Comparison of ENCODE assay signal across 8 cellular contexts in the genomic region with DNA sequence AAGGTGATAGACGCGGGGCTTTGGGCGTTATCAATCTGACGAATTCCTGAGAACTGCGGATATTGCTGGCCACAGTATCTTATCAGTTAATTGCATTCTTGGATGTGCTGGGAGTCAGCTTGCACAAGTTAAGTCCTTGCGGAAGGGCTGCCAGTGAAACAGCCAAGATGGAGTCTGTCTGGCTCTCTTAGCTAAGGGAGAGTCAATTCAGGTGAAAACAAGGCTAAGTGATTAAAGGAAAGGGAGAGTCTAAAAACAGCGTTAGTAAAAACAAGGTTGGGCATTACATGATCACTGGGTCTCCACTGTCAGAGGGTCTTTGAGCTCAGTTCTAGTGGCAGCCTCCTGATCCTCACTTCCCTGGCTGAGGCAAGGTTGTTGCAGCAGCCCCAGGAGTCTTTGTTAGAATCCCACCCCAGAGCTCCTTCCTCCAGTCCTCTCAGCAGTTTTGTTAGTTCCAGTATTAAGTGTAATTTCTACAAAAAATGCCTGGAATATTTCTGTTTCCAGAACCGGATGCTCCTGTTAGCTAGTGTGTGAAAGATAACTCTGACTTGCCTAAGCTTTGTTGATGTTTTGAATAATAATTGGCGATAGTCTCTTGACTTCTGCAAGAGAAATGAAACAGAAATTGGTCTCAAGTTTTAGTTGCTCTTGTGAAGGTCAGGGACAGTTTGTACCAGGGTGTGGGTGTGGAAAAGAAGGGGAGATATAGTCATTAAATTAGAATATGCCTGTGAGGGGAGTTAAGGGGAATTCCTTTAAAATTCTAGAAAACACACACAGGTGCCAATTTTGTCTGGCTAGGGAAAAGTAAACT. TPM values are rescaled to one million over a fixed set of nuclear protein-coding genes. Genes with fewer than 3 reads are reported as not detected.
DNase-seq lines count a peak whose midpoint lies in the region; TF ChIP-seq lines count a peak whose summit lies in the region.

No MANE protein-coding gene starts in this region.

- no peaks in the 10 kb centered on the region for H3K27me3 Mint-ChIP-seq in activated naive CD4-positive, alpha-beta T cell treated with anti-CD3 and anti-CD28 coated beads for 36 hours (ENCODE audit: low read depth)

- peak overlapping the region; percentile 13 for H2AFZ ChIP-seq in neuronal stem cell (ENCODE audit: low read length)

- H3K36me3 Mint-ChIP-seq in activated naive CD4-positive, alpha-beta T cell treated with anti-CD3 and anti-CD28 coated beads for 36 hours (ENCODE audit: low read depth) = peaks cover 53% of the 10 kb centered on the region

- DNase-seq in activated naive CD4-positive, alpha-beta T cell treated with anti-CD3 and anti-CD28 coated beads for 36 hours = no peak
- no peak for DNase-seq in activated naive CD4-positive, alpha-beta T cell treated with anti-CD3 and anti-CD28 coated beads, Interleukin-2, amount 50 U/mL, for 16 hours
- DNase-seq in Jurkat, Clone E6-1 (ENCODE audit: low read depth, low spot score) = no peak
- DNase-seq in coronary artery (ENCODE audit: low spot score) (no peak), neuronal stem cell (ENCODE audit: low spot score) (no peak), SW480 (ENCODE audit: low spot score) (no peak), NCI-H526 treated with DMSO at 0.1 percent for 48 hours (lab: John Stamatoyannopoulos, UW) (no peak)
- no peak for DNase-seq in activated CD8-positive, alpha-beta memory T cell treated with anti-CD3 and anti-CD28 coated beads for 24 hours

- H3K36me3 ChIP-seq in neuronal stem cell (replicated peaks in 1 of 2; ENCODE audit: control insufficient read depth in 2 of 2, insufficient read depth in 2 of 2, low read length in 2 of 2) = no peaks in the 10 kb centered on the region

- peak overlapping the region; percentile 80 to 87 for H3K27ac ChIP-seq in coronary artery
- no peak overlapping the region for H3K27ac ChIP-seq in neuronal stem cell (replicated peaks; ENCODE audit: low read length)

- intact Hi-C loops in activated naive CD4-positive, alpha-beta T cell treated with anti-CD3 and anti-CD28 coated beads for 36 hours (cut with micrococcal nuclease) = no loop called here

- no peak overlapping the region for H2AK5ac ChIP-seq in neuronal stem cell (ENCODE audit: low read depth, low read length)

- H3K27ac Mint-ChIP-seq in activated naive CD4-positive, alpha-beta T cell treated with anti-CD3 and anti-CD28 coated beads for 36 hours = peak overlapping the region; percentile 100

- CTCF ChIA-PET in activated naive CD4-positive, alpha-beta T cell treated with anti-CD3 and anti-CD28 coated beads for 36 hours (lab: Charles Lee) = interaction anchor here (0.7 to 1.0 kb wide), 3 partner anchors 136 to 225 kb away, joined by 3 read pairs; no protein-coding TSS in a partner anchor

- H3K4me1 ChIP-seq in neuronal stem cell (ENCODE audit: control insufficient read depth in 2 of 2, insufficient read depth in 1 of 2, low read depth in 1 of 2, low read length in 2 of 2) = peaks cover 4 to 5% of the 10 kb centered on the region in 2 donors

- H3K4ac ChIP-seq in neuronal stem cell (ENCODE audit: low read length) = no peak overlapping the region

- no peak overlapping the region for H3K9ac ChIP-seq in neuronal stem cell (ENCODE audit: low read depth, low read length, poor library complexity)

- no peak overlapping the region for H2BK120ac ChIP-seq in neuronal stem cell (ENCODE audit: low read depth, low read length)

- H4K8ac ChIP-seq in neuronal stem cell (ENCODE audit: low read depth, low read length) = no peak overlapping the region

- H2BK5ac ChIP-seq in neuronal stem cell (ENCODE audit: low read length) = no peak overlapping the region

- H3K14ac ChIP-seq in neuronal stem cell (ENCODE audit: low read length) = no peak overlapping the region

- peak overlapping the region; percentile 82 for H3K4me3 Mint-ChIP-seq in activated naive CD4-positive, alpha-beta T cell treated with anti-CD3 and anti-CD28 coated beads for 36 hours

- H4K91ac ChIP-seq in neuronal stem cell (ENCODE audit: low read depth, low read length, poor library complexity) = no peak overlapping the region

- H2BK15ac ChIP-seq in neuronal stem cell (ENCODE audit: low read length) = no peak overlapping the region

- H3K23ac ChIP-seq in neuronal stem cell (ENCODE audit: low read depth, low read length, poor library complexity) = no peak overlapping the region

- peaks cover 71% of the 10 kb centered on the region for H3K4me1 Mint-ChIP-seq in activated naive CD4-positive, alpha-beta T cell treated with anti-CD3 and anti-CD28 coated beads for 36 hours (ENCODE audit: low read depth)

- WGBS in neuronal stem cell (ENCODE audit: extremely low coverage in 2 of 2, insufficient read length in 2 of 2, insufficient replicate concordance in 1 of 2), 2 donors = no CpG with 5 or more reads among the region's 9 CpGs

- H3K9me3 ChIP-seq in neuronal stem cell (replicated peaks in 1 of 2; ENCODE audit: control insufficient read depth in 2 of 2, insufficient read depth in 1 of 2, low read depth in 1 of 2, low read length in 2 of 2) = no peaks in the 10 kb centered on the region

- no peaks in the 10 kb centered on the region for H3K79me1 ChIP-seq in neuronal stem cell (ENCODE audit: low read depth, low read length)

- H3K4me2 ChIP-seq in neuronal stem cell (ENCODE audit: insufficient read depth, low read length, poor library complexity, severe bottlenecking) = no peak overlapping the region

- peak overlapping the region; percentile 4; the same call in 1 of the 2 replicates for H3K4me3 ChIP-seq in Jurkat, Clone E6-1 (ENCODE audit: low read length)
- H3K4me3 ChIP-seq in coronary artery = peak overlapping the region; percentile 62
- no peak overlapping the region for H3K4me3 ChIP-seq in neuronal stem cell (ENCODE audit: low read length in 2 of 2)

- H3K9me3 Mint-ChIP-seq in activated naive CD4-positive, alpha-beta T cell treated with anti-CD3 and anti-CD28 coated beads for 36 hours = no peaks in the 10 kb centered on the region

- H2BK12ac ChIP-seq in neuronal stem cell (ENCODE audit: low read length) = no peak overlapping the region

- peaks cover 0 to 5% (median 0%) of the 10 kb centered on the region in 3 experiments for H3K27me3 ChIP-seq in neuronal stem cell (ENCODE audit: control insufficient read depth in 3 of 3, insufficient read depth in 3 of 3, low read depth in 1 of 3, low read length in 3 of 3)

- no peak for TF ChIP-seq CTCF in coronary artery (IDR thresholded peaks at IDR 0.05)

- no peak overlapping the region for H3K18ac ChIP-seq in neuronal stem cell (ENCODE audit: low read length)

RNA-seq across cellular contexts. Expression of a gene that starts 10.6 kb away (rescaled TPM):
- 100 to 1,000 TPM; 214 to 222 TPM for total RNA-seq in activated naive CD4-positive, alpha-beta T cell treated with anti-CD3 and anti-CD28 coated beads for 36 hours
- 28.6 TPM for polyA plus RNA-seq in Jurkat, Clone E6-1 (2012; ENCODE audit: insufficient read depth, insufficient read length)
- 3.8 TPM for polyA plus RNA-seq in neuronal stem cell (2013, experiment 1 of 2)
- polyA plus RNA-seq in neuronal stem cell (2013, experiment 2 of 2) = 4.0 TPM

RNA-seq across cellular contexts. Expression of a gene that starts 54.7 kb away (rescaled TPM):
- total RNA-seq in activated naive CD4-positive, alpha-beta T cell treated with anti-CD3 and anti-CD28 coated beads for 36 hours = 100 to 1,000 TPM; 159 to 162 TPM
- polyA plus RNA-seq in Jurkat, Clone E6-1 (2012; ENCODE audit: insufficient read depth, insufficient read length) = 229 TPM
- polyA plus RNA-seq in neuronal stem cell (2013, experiment 1 of 2) = 120 TPM
- 120 TPM for polyA plus RNA-seq in neuronal stem cell (2013, experiment 2 of 2)

RNA-seq across cellular contexts. Expression of a gene that starts 55.0 kb away (rescaled TPM):
- 10 to 100 TPM; 19.1 TPM for total RNA-seq in activated naive CD4-positive, alpha-beta T cell treated with anti-CD3 and anti-CD28 coated beads for 36 hours
- 5.3 TPM for polyA plus RNA-seq in Jurkat, Clone E6-1 (2012; ENCODE audit: insufficient read depth, insufficient read length)
- polyA plus RNA-seq in neuronal stem cell (2013, experiment 1 of 2) = 4.2 TPM
- polyA plus RNA-seq in neuronal stem cell (2013, experiment 2 of 2) = 4.4 TPM

RNA-seq across cellular contexts. Expression of a gene that starts 56.4 kb away (rescaled TPM):
- total RNA-seq in activated naive CD4-positive, alpha-beta T cell treated with anti-CD3 and anti-CD28 coated beads for 36 hours = 10 to 100 TPM; 22.0 to 22.1 TPM
- polyA plus RNA-seq in Jurkat, Clone E6-1 (2012; ENCODE audit: insufficient read depth, insufficient read length) = 3.7 TPM
- 0.10 TPM for polyA plus RNA-seq in neuronal stem cell (2013, experiment 1 of 2)
- polyA plus RNA-seq in neuronal stem cell (2013, experiment 2 of 2) = 0.17 TPM

Comparison
In these comparisons a context has a peak if more than half of its experiments do, and no peak if none do; other contexts are left out.
1. H3K4me3 ChIP-seq: peak in Jurkat, Clone E6-1 (single experiment) and coronary artery (single experiment); none in neuronal stem cell (0 of 2).